Comparison of ENCODE assay signal across 1 cellular context in the genomic region with DNA sequence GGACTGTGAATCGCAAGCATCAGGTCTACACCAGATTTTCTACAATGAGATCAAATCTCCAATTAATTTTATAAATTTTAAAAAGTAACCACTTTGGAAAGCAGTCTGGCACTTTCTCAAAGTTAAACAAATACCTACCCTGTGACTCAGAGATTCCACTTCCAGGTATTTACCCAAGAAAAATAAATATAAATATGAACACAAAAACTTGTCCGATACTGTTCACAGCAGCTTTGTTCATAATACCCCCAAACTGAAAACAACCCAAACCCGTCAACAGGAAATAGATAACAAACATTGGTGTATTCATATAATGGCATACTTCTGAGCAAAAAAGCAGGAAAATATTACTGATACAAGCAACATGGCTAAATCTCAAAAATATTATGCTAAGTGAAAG.
TF ChIP-seq lines count a peak whose summit lies in the region.

No MANE protein-coding gene starts in this region.

TF ChIP-seq in liver, 16 proteins besides CTCF, POLR2A, EP300 and RAD21 (continued from another document):
- TF ChIP-seq YY1 (IDR thresholded peaks at IDR 0.05) = no peak
- no peak for TF ChIP-seq GABPA (IDR thresholded peaks at IDR 0.05 in 1 of 2, conservative IDR thresholded peaks at IDR 0.05 in 1 of 2)
- no peak for TF ChIP-seq MAX (IDR thresholded peaks at IDR 0.05)
- TF ChIP-seq, protein P1, sequence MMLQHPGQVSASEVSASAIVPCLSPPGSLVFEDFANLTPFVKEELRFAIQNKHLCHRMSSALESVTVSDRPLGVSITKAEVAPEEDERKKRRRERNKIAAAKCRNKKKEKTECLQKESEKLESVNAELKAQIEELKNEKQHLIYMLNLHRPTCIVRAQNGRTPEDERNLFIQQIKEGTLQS (IDR thresholded peaks at IDR 0.05) = peak; percentile 67
